In the genomic region with DNA sequence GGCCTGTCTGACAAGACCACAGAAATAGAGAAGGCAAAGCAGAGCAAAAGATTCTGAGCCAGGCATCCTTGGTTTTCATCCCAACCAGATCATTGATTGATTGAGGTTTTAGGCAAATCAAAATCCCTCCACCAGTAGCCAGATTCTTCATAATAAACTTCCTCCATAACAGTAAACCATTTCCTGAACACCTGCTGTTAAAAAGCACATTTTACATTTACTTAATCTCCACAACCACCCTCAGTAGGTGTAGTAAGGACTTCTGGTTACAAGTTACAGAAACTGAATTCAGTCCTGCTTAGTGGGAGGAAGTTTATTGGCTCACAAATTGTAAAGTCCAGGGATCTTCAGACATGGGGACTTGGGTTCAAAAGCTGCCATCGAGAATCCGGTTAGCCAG, we compare ENCODE assay signal across 1 cellular context.
TF ChIP-seq lines count a peak whose summit lies in the region.

No MANE protein-coding gene starts in this region.

TF ChIP-seq in HepG2, 621 proteins besides CTCF, POLR2A, EP300 and RAD21 (continued from another document):
- TF ChIP-seq, protein P1, sequence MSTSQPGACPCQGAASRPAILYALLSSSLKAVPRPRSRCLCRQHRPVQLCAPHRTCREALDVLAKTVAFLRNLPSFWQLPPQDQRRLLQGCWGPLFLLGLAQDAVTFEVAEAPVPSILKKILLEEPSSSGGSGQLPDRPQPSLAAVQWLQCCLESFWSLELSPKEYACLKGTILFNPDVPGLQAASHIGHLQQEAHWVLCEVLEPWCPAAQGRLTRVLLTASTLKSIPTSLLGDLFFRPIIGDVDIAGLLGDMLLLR (CRISPR knock-in tag; IDR thresholded peaks at IDR 0.05): no peak
